In the genomic region with DNA sequence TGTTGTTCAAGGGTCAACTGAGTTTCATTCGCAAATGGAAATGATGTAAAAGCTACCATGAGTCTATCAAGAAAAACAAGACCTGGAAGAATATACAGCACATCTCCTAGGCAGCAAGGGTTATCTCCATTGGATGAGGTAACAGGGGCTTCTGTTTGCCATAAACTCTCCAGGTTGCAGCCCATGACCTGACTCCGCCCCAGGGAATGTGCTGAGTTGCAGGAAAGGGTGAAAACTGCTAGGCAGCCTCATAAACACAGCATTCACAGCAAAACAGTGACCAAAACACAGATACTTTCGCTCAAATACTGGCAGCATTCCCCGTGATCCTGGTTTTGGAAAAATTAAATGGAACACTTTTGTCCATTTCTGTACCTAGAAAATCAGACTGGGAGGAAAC, we compare ENCODE assay signal across 22 cellular contexts. TPM values are rescaled to one million over a fixed set of nuclear protein-coding genes. Genes with fewer than 3 reads are reported as not detected.
DNase-seq lines count a peak whose midpoint lies in the region; ATAC-seq, FAIRE-seq and TF ChIP-seq lines count a peak whose summit lies in the region.
"Had no signal": no experiment of that assay in that cellular context is flagged by ENCODE, and none has a peak within 500 bp of the region (broad histone marks: within the 10 kb centered on the region; RNA-seq: fewer than 3 reads in every experiment).

No MANE protein-coding gene starts in this region.

- H3K9me3 ChIP-seq in A549 (no peaks in the 10 kb centered on the region), endodermal cell (ENCODE audit: control insufficient read depth, low read length) (no peaks in the 10 kb centered on the region), osteoblast (ENCODE audit: low read depth, low read length) (no peaks in the 10 kb centered on the region)
- H3K9me3 ChIP-seq: HAP-1, SJSA1 had no signal

- POLR2A ChIA-PET in A549 (lab: Yijun Ruan, JAX), result no interaction called here

- H3K27me3 Mint-ChIP-seq in endodermal cell (ENCODE audit: insufficient read depth), result no peaks in the 10 kb centered on the region
- no peaks in the 10 kb centered on the region for H3K27me3 Mint-ChIP-seq in activated naive CD8-positive, alpha-beta T cell treated with anti-CD3 and anti-CD28 coated beads, Interleukin-2, amount 50 U/mL, for 24 hours
- H3K27me3 Mint-ChIP-seq: B cell had no signal

- WGBS in A549 (ENCODE audit: missing lambda C conversion rate), result 91% methylated on average over 4 of the region's 4 CpGs
- WGBS in endodermal cell (ENCODE audit: insufficient coverage in 1 of 2, insufficient read length in 1 of 2), 2 experiments, result 91 to 95% methylated on average over 4 of the region's 4 CpGs
- no CpG with 5 or more reads among the region's 4 CpGs for WGBS in mesendoderm (ENCODE audit: extremely low coverage, insufficient coverage, low lambda C conversion rate)

- H3K4ac ChIP-seq in mesendoderm (ENCODE audit: low read depth, low read length), result no peak overlapping the region

- H2BK120ac ChIP-seq in mesendoderm (ENCODE audit: low read depth, low read length), result no peak overlapping the region

- no peak overlapping the region for H3K27ac Mint-ChIP-seq in endodermal cell
- H3K27ac Mint-ChIP-seq in activated naive CD8-positive, alpha-beta T cell treated with anti-CD3 and anti-CD28 coated beads, Interleukin-2, amount 50 U/mL, for 24 hours, result no peak overlapping the region
- H3K27ac Mint-ChIP-seq: B cell, CD14-positive monocyte had no signal

- no peak for TF ChIP-seq EP300 in A549 (IDR thresholded peaks at IDR 0.05)

- CTCF ChIA-PET in A549 (lab: Yijun Ruan, JAX), result interaction anchor here (0.6 to 4.8 kb wide), 10 partner anchors 10 to 532 kb away, joined by 3 to 48 read pairs (median 6); partner anchors contain the start of gene CCSAP

- H3K36me3 Mint-ChIP-seq in endodermal cell (ENCODE audit: low read depth), result peaks cover 42% of the 10 kb centered on the region
- H3K36me3 Mint-ChIP-seq in activated naive CD8-positive, alpha-beta T cell treated with anti-CD3 and anti-CD28 coated beads, Interleukin-2, amount 50 U/mL, for 24 hours (ENCODE audit: low read depth), result peaks cover 41% of the 10 kb centered on the region

- FAIRE-seq in A549 (lab: Jason Lieb, UNC), result no peak
- FAIRE-seq in HTR-8/SVneo (lab: Jason Lieb, UNC), result peak; percentile 26
- FAIRE-seq: RCC 7860 had no signal

- H3K79me2 ChIP-seq in mesendoderm (ENCODE audit: control insufficient read depth, insufficient read depth, low read length) (no peaks in the 10 kb centered on the region), osteoblast (ENCODE audit: insufficient read depth, low read length) (no peaks in the 10 kb centered on the region)

- no peak overlapping the region for H2BK5ac ChIP-seq in mesendoderm (ENCODE audit: low read length)

- H3K9ac ChIP-seq in endodermal cell (ENCODE audit: extremely low read depth, low read length, poor library complexity, severe bottlenecking) (no peak overlapping the region), mesendoderm (ENCODE audit: low read length) (no peak overlapping the region)

- H3K79me1 ChIP-seq in mesendoderm (ENCODE audit: low read length), result no peaks in the 10 kb centered on the region

- H3K18ac ChIP-seq in mesendoderm (ENCODE audit: low read length), result no peak overlapping the region

- H3K36me3 ChIP-seq in endodermal cell (ENCODE audit: control insufficient read depth, insufficient read depth, low read length) (peaks cover 74% of the 10 kb centered on the region), mesendoderm (ENCODE audit: control insufficient read depth, insufficient read depth, low read length) (peaks cover 2% of the 10 kb centered on the region), osteoblast (ENCODE audit: insufficient read depth, low read length) (peaks cover 14% of the 10 kb centered on the region)

- H4K20me1 ChIP-seq in osteoblast (ENCODE audit: insufficient read depth, low read length), result no peaks in the 10 kb centered on the region

- TF ChIP-seq CTCF in A549 (IDR thresholded peaks at IDR 0.05) (no peak), endodermal cell (conservative IDR thresholded peaks at IDR 0.05) (no peak), osteoblast (IDR thresholded peaks at IDR 0.05; ENCODE audit: extremely low read depth, low read depth, low read length) (no peak)

- no peak overlapping the region for H3K23ac ChIP-seq in mesendoderm (ENCODE audit: low read length)

- no peak overlapping the region for H3K4me3 Mint-ChIP-seq in endodermal cell
- H3K4me3 Mint-ChIP-seq in activated naive CD8-positive, alpha-beta T cell treated with anti-CD3 and anti-CD28 coated beads, Interleukin-2, amount 50 U/mL, for 24 hours, result no peak overlapping the region
- H3K4me3 Mint-ChIP-seq: B cell, CD14-positive monocyte had no signal

- no peaks in the 10 kb centered on the region for H3K9me3 Mint-ChIP-seq in endodermal cell
- H3K9me3 Mint-ChIP-seq in activated naive CD8-positive, alpha-beta T cell treated with anti-CD3 and anti-CD28 coated beads, Interleukin-2, amount 50 U/mL, for 24 hours, result no peaks in the 10 kb centered on the region

- H3K27me3 ChIP-seq in endodermal cell (ENCODE audit: control insufficient read depth, insufficient read depth, low read length, poor library complexity, severe bottlenecking) (no peaks in the 10 kb centered on the region), mesendoderm (ENCODE audit: insufficient read depth, low read length, poor library complexity) (no peaks in the 10 kb centered on the region), osteoblast (ENCODE audit: insufficient read depth, low read length) (no peaks in the 10 kb centered on the region)
- H3K27me3 ChIP-seq: SJSA1 had no signal

- no peaks in the 10 kb centered on the region for H3K4me1 Mint-ChIP-seq in endodermal cell
- no peaks in the 10 kb centered on the region for H3K4me1 Mint-ChIP-seq in activated naive CD8-positive, alpha-beta T cell treated with anti-CD3 and anti-CD28 coated beads, Interleukin-2, amount 50 U/mL, for 24 hours
- H3K4me1 Mint-ChIP-seq: B cell, CD14-positive monocyte had no signal

- no peak overlapping the region for H2AFZ ChIP-seq in osteoblast (ENCODE audit: low read length)

- ATAC-seq in A549, result no peak
- no peak for ATAC-seq in activated naive CD8-positive, alpha-beta T cell treated with anti-CD3 and anti-CD28 coated beads, Interleukin-2, amount 50 U/mL, for 24 hours

- no peak overlapping the region for H3K56ac ChIP-seq in mesendoderm (ENCODE audit: low read length)

- no peak overlapping the region for H2AK5ac ChIP-seq in mesendoderm (ENCODE audit: low read length)

- H4K8ac ChIP-seq in mesendoderm (ENCODE audit: low read depth, low read length), result no peak overlapping the region

- no peak for DNase-seq in A549 (ENCODE audit: low read depth in 1 of 2, low spot score in 1 of 2)
- no peak for DNase-seq in HTR-8/SVneo (ENCODE audit: insufficient read length, low spot score)
- peak; percentile 72 for DNase-seq in endodermal cell
- peak; percentile 72 for DNase-seq in mesendoderm
- DNase-seq in activated naive CD8-positive, alpha-beta T cell treated with anti-CD3 and anti-CD28 coated beads, Interleukin-2, amount 50 U/mL, for 24 hours, result no peak
- DNase-seq in osteoblast (ENCODE audit: insufficient read length, low spot score, missing footprints), result no peak
- no peak for DNase-seq in DMS153 treated with DMSO at 0.1 percent for 48 hours (lab: John Stamatoyannopoulos, UW; ENCODE audit: unreplicated experiment)
- DNase-seq: 8988T, EL, Kasumi-1, NCI-H1694 treated with DMSO at 0.1 percent for 48 hours, NCI-H2081 treated with DMSO at 0.1 percent for 48 hours, NCI-H2171 treated with DMSO at 0.1 percent for 48 hours, NCI-H446, NCI-H526, OCI-M1 had no signal

- no peak for TF ChIP-seq RAD21 in A549 (conservative IDR thresholded peaks at IDR 0.05 in 1 of 2, IDR thresholded peaks at IDR 0.05 in 1 of 2)

- no peak overlapping the region for H3K27ac ChIP-seq in A549
- H3K27ac ChIP-seq in endodermal cell (ENCODE audit: low read depth, low read length), result no peak overlapping the region
- H3K27ac ChIP-seq in mesendoderm (ENCODE audit: low read depth, low read length), result no peak overlapping the region
- no peak overlapping the region for H3K27ac ChIP-seq in osteoblast (ENCODE audit: low read depth, low read length)
- H3K27ac ChIP-seq: SJSA1 had no signal

- TF ChIP-seq POLR2A in A549 (IDR thresholded peaks at IDR 0.05; ENCODE audit: low read length), result no peak

- no peak overlapping the region for H3K4me3 ChIP-seq in A549
- H3K4me3 ChIP-seq in endodermal cell (ENCODE audit: low read length), result no peak overlapping the region
- no peak overlapping the region for H3K4me3 ChIP-seq in mesendoderm (ENCODE audit: low read length)
- no peak overlapping the region for H3K4me3 ChIP-seq in osteoblast (ENCODE audit: insufficient read depth, low read length)
- H3K4me3 ChIP-seq: HAP-1, SJSA1 had no signal

- H3K4me1 ChIP-seq in A549 (no peaks in the 10 kb centered on the region), endodermal cell (ENCODE audit: control insufficient read depth, insufficient read depth, low read length) (no peaks in the 10 kb centered on the region), mesendoderm (ENCODE audit: control insufficient read depth, low read depth, low read length) (no peaks in the 10 kb centered on the region), osteoblast (ENCODE audit: insufficient read depth, low read length) (no peaks in the 10 kb centered on the region)
- H3K4me1 ChIP-seq: SJSA1 had no signal

- H3K4me2 ChIP-seq in A549 (no peak overlapping the region), mesendoderm (ENCODE audit: low read length) (no peak overlapping the region), osteoblast (ENCODE audit: insufficient read depth, low read length) (no peak overlapping the region)

- H2BK15ac ChIP-seq in mesendoderm (replicated peaks; ENCODE audit: low read depth), result no peak overlapping the region

- H4K5ac ChIP-seq in mesendoderm (ENCODE audit: low read length), result no peak overlapping the region

RNA-seq across cellular contexts. Expression of gene ACTA1, which starts 20.2 kb away (rescaled TPM):
- polyA plus RNA-seq in A549 (2011; rRNA removed) (0.08 and 0.16 TPM in 2 replicates), A549 (2017; fragmentation: RNase III; extraction: RNeasy Plus Mini Kit Qiagen cat#74134 plus additional on column Dnase treatment) (0.16 to 0.25 TPM (median 0.24 TPM) in 3 replicates)
- 0.43 and 0.46 TPM in 2 replicates for polyA plus RNA-seq in A549 (2012; cell fraction: cytosol; rRNA removed)
- polyA plus RNA-seq in A549 (2012; cell fraction: nucleus; rRNA removed), result 2.6 and 4.0 TPM in 2 replicates
- not detected in 2 replicates for polyA minus RNA-seq in A549 (2011; rRNA and poly(A)+ RNA removed)
- total RNA-seq in endodermal cell (10 to 100 TPM in 1 of 2 donors, 1 to 10 TPM in 1; 8.2 to 17.3 TPM), osteoblast (not detected in 2 replicates)
- 19.8 TPM for polyA plus RNA-seq in endodermal cell (2013, experiment 1 of 2)
- polyA plus RNA-seq in endodermal cell (2013, experiment 2 of 2), result 19.5 TPM
- polyA plus RNA-seq in mesendoderm (2013, experiment 1 of 2), result 88.0 TPM
- 101 TPM for polyA plus RNA-seq in mesendoderm (2013, experiment 2 of 2)
- total RNA-seq: B cell, MCF 10A, SJSA1 had no signal
- polyA plus RNA-seq: CD14-positive monocyte had no signal

RNA-seq across cellular contexts. Expression of gene NUP133, which starts 54.1 kb away (rescaled TPM):
- 43.2 and 45.9 TPM in 2 replicates for polyA plus RNA-seq in A549 (2011; rRNA removed)
- polyA plus RNA-seq in A549 (2012; cell fraction: cytosol; rRNA removed), result 9.5 and 17.0 TPM in 2 replicates
- polyA plus RNA-seq in A549 (2012; cell fraction: nucleus; rRNA removed), result 13.1 and 14.9 TPM in 2 replicates
- polyA plus RNA-seq in A549 (2017; fragmentation: RNase III; extraction: RNeasy Plus Mini Kit Qiagen cat#74134 plus additional on column Dnase treatment), result 19.7 to 20.6 TPM (median 19.8 TPM) in 3 replicates
- polyA minus RNA-seq in A549 (2011; rRNA and poly(A)+ RNA removed), result 31.2 and 33.7 TPM in 2 replicates
- 10 to 100 TPM; 67.8 to 68.4 TPM for total RNA-seq in endodermal cell
- polyA plus RNA-seq in endodermal cell (2013, experiment 1 of 2), result 47.6 TPM
- 45.9 TPM for polyA plus RNA-seq in endodermal cell (2013, experiment 2 of 2)
- 25.3 TPM for polyA plus RNA-seq in mesendoderm (2013, experiment 1 of 2)
- polyA plus RNA-seq in mesendoderm (2013, experiment 2 of 2), result 24.9 TPM
- total RNA-seq in osteoblast, result 35.1 and 35.4 TPM in 2 replicates

Comparison
In these comparisons a context has a peak if more than half of its experiments do, and no peak if none do; other contexts are left out.
1. DNase-seq: peak in endodermal cell (single experiment) and mesendoderm (single experiment); none in A549 (0 of 2), HTR-8/SVneo (single experiment), activated naive CD8-positive, alpha-beta T cell treated with anti-CD3 and anti-CD28 coated beads, Interleukin-2, amount 50 U/mL, for 24 hours (single experiment), osteoblast (single experiment) and DMS153 treated with DMSO at 0.1 percent for 48 hours (single experiment).